Comparison of ENCODE assay signal across 21 cellular contexts in the genomic region with DNA sequence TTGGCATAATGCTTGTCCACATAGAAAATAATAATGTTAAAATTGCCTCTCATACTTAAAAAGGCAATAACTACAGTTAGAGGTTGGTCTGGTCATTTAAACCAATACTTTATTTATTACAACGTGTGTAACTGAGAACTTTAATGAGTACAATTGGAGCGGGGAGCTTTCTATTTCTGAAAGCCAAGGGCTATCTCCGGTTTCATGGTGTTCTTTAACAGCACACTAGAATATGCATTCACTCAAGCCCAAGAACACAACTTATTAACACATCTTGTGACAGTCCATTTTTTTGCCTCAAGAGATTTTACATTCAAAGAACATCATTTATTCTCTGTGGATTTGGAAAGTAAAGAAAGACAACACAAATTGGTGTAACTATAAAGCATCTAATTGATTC.
"Had no signal": no experiment of that assay in that cellular context is flagged by ENCODE, and none has a peak within 500 bp of the region (broad histone marks: within the 10 kb centered on the region; RNA-seq: fewer than 3 reads in every experiment).

No MANE protein-coding gene starts in this region.

- DNase-seq: effector memory CD8-positive, alpha-beta T cell; erythroblast; esophagus squamous epithelium; foreskin melanocyte; natural killer cell; occipital lobe; ovary; posterior cingulate gyrus; psoas muscle; right cardiac atrium; sigmoid colon; stimulated activated CD4-positive, alpha-beta T cell treated with anti-CD3 and anti-CD28 coated beads, Interleukin-2, amount 100 ng/mL, for 24 hours; stimulated activated CD4-positive, alpha-beta T cell treated with anti-CD3 and anti-CD28 coated beads, Interleukin-4, amount 100 ng/mL, for 24 hours; stimulated activated naive CD4-positive, alpha-beta T cell treated with Interleukin-2 at 50 U/mL for 16 hours; stomach; thyroid gland; trophoblast cell had no signal

- ATAC-seq: effector memory CD8-positive, alpha-beta T cell; left lobe of liver; natural killer cell; right cardiac atrium; stimulated activated effector memory CD8-positive, alpha-beta T cell treated with anti-CD3 and anti-CD28 coated beads, Interleukin-12 subunit alpha, Interleukin-12 subunit beta, amount 100 ng/mL, for 72 hours had no signal

- H3K27me3 ChIP-seq: esophagus squamous epithelium, ovary, sigmoid colon, stomach, thyroid gland, vagina had no signal

- H3K4me3 ChIP-seq: esophagus squamous epithelium, lung, ovary, psoas muscle, sigmoid colon, stomach, thyroid gland, vagina had no signal

- H3K27ac ChIP-seq: esophagus squamous epithelium, ovary, psoas muscle, sigmoid colon, stomach, thyroid gland, vagina had no signal

- H3K36me3 ChIP-seq: esophagus squamous epithelium, ovary, sigmoid colon, stomach, thyroid gland, vagina had no signal

- H3K4me1 ChIP-seq: sigmoid colon, vagina had no signal

- H3K9me3 ChIP-seq: esophagus squamous epithelium, ovary, psoas muscle, sigmoid colon, stomach, thyroid gland, vagina had no signal
